7 cellular contexts compared by ENCODE assay signal in genomic region chr7:48084727-48085432, GRCh38. TPM values are rescaled to one million over a fixed set of nuclear protein-coding genes. Genes with fewer than 3 reads are reported as not detected.
DNase-seq lines count a peak whose midpoint lies in the region; ATAC-seq and TF ChIP-seq lines count a peak whose summit lies in the region.

No MANE protein-coding gene starts in this region.

- no peaks in the 10 kb centered on the region for H3K27me3 ChIP-seq in left ventricle myocardium inferior (ENCODE audit: low read depth)

- TF ChIP-seq CTCF in left ventricle myocardium inferior (IDR thresholded peaks at IDR 0.05; ENCODE audit: borderline replicate concordance) = no peak

- peaks cover 59% of the 10 kb centered on the region for H3K4me1 ChIP-seq in left ventricle myocardium inferior

- TF ChIP-seq POLR2A in GM18951 (IDR thresholded peaks at IDR 0.05; ENCODE audit: extremely low read depth, insufficient read depth, insufficient read length) = peak; percentile 36

- H3K27ac ChIP-seq in left ventricle myocardium inferior (replicated peaks) = peak overlapping the region; percentile 53

- in situ Hi-C loops in GM18951 (cut with MboI; ENCODE audit: low sequenced_read_pairs, unreplicated experiment) = no loop called here

- intact Hi-C loops in left ventricle myocardium inferior (cut with micrococcal nuclease) = no loop called here

- H3K9me3 ChIP-seq in left ventricle myocardium inferior (replicated peaks) = no peaks in the 10 kb centered on the region

- H3K36me3 ChIP-seq in left ventricle myocardium inferior = no peaks in the 10 kb centered on the region

- no peak overlapping the region for H3K4me3 ChIP-seq in left ventricle myocardium inferior

- DNase-seq in RKO (ENCODE audit: low spot score) (peak; percentile 99), left ventricle myocardium inferior (peak; percentile 54), NCI-H146 (lab: John Stamatoyannopoulos, UW) (no peak)
- DNase-seq in activated effector memory CD4-positive, alpha-beta T cell treated with anti-CD3 and anti-CD28 coated beads, Interleukin-2, amount 50 U/mL, for 16 hours = peak; percentile 87
- DNase-seq in stimulated activated CD4-positive, alpha-beta T cell treated with anti-CD3 and anti-CD28 coated beads, Interleukin-2, amount 100 ng/mL, for 24 hours = peak; percentile 67 to 78

- peak; percentile 55 for ATAC-seq in HG03064 (IDR thresholded peaks at IDR 0.05; ENCODE audit: low read depth, unreplicated experiment)

RNA-seq across cellular contexts. Expression of gene UPP1, which starts 4.2 kb away (rescaled TPM):
- total RNA-seq in left ventricle myocardium inferior = 19.8 TPM

RNA-seq across cellular contexts. Expression of gene C7orf57, which starts 49.5 kb away (rescaled TPM):
- total RNA-seq in left ventricle myocardium inferior = not detected

RNA-seq across cellular contexts. Expression of gene SUN3, which starts 56.0 kb away (rescaled TPM):
- not detected for total RNA-seq in left ventricle myocardium inferior
